1 cellular context compared by ENCODE assay signal in genomic region chr10:34624323-34625153, GRCh38.
TF ChIP-seq lines count a peak whose summit lies in the region.

No MANE protein-coding gene starts in this region.

TF ChIP-seq in WTC11, 78 proteins besides CTCF, POLR2A, EP300 and RAD21 (continued from another document):
- TF ChIP-seq ZNF425 (CRISPR knock-in tag; conservative IDR thresholded peaks at IDR 0.05) (no peak), ZNF423 (CRISPR knock-in tag; IDR thresholded peaks at IDR 0.05) (no peak), ZNF396 (CRISPR knock-in tag; IDR thresholded peaks at IDR 0.05; ENCODE audit: borderline replicate concordance) (no peak), ZNF671 (CRISPR knock-in tag; IDR thresholded peaks at IDR 0.05) (no peak), E2F4 (CRISPR knock-in tag; IDR thresholded peaks at IDR 0.05; ENCODE audit: borderline replicate concordance, low read depth) (no peak), ELF4 (CRISPR knock-in tag; IDR thresholded peaks at IDR 0.05; ENCODE audit: low read depth) (no peak), FOXJ3 (CRISPR knock-in tag; IDR thresholded peaks at IDR 0.05; ENCODE audit: borderline replicate concordance) (no peak), JUN (CRISPR knock-in tag; IDR thresholded peaks at IDR 0.05) (no peak), ERG (CRISPR knock-in tag; IDR thresholded peaks at IDR 0.05) (no peak), ESRRA (CRISPR knock-in tag; IDR thresholded peaks at IDR 0.05; ENCODE audit: borderline replicate concordance) (no peak), TCF7 (CRISPR knock-in tag; IDR thresholded peaks at IDR 0.05; ENCODE audit: low read depth) (no peak), SP1 (CRISPR knock-in tag; conservative IDR thresholded peaks at IDR 0.05) (no peak)
